1 cellular context compared by ENCODE assay signal in genomic region chr14:96511667-96512066, GRCh38.
TF ChIP-seq lines count a peak whose summit lies in the region.

No MANE protein-coding gene starts in this region.

TF ChIP-seq in GM12878, 131 proteins besides CTCF, POLR2A, EP300 and RAD21:
- TF ChIP-seq ETV6 (conservative IDR thresholded peaks at IDR 0.05 in 1 of 2, IDR thresholded peaks at IDR 0.05 in 1 of 2; ENCODE audit: borderline replicate concordance in 1 of 2, low read depth in 1 of 2) = no peak
- TF ChIP-seq CEBPB (IDR thresholded peaks at IDR 0.05; ENCODE audit: borderline replicate concordance in 1 of 2, low read depth in 2 of 2, low read length in 2 of 2) = no peak
- no peak for TF ChIP-seq RELA (IDR thresholded peaks at IDR 0.05; ENCODE audit: borderline replicate concordance, partially characterized antibody)
- no peak for TF ChIP-seq TARDBP (IDR thresholded peaks at IDR 0.05; ENCODE audit: borderline replicate concordance)
- no peak for TF ChIP-seq SMC3 (IDR thresholded peaks at IDR 0.05; ENCODE audit: borderline replicate concordance, low read length)
- TF ChIP-seq, protein P1, sequence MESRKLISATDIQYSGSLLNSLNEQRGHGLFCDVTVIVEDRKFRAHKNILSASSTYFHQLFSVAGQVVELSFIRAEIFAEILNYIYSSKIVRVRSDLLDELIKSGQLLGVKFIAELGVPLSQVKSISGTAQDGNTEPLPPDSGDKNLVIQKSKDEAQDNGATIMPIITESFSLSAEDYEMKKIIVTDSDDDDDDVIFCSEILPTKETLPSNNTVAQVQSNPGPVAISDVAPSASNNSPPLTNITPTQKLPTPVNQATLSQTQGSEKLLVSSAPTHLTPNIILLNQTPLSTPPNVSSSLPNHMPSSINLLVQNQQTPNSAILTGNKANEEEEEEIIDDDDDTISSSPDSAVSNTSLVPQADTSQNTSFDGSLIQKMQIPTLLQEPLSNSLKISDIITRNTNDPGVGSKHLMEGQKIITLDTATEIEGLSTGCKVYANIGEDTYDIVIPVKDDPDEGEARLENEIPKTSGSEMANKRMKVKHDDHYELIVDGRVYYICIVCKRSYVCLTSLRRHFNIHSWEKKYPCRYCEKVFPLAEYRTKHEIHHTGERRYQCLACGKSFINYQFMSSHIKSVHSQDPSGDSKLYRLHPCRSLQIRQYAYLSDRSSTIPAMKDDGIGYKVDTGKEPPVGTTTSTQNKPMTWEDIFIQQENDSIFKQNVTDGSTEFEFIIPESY (IDR thresholded peaks at IDR 0.05) = no peak
- TF ChIP-seq PAX8 (IDR thresholded peaks at IDR 0.05) = no peak
- no peak for TF ChIP-seq FOXM1 (IDR thresholded peaks at IDR 0.05; ENCODE audit: low read depth, low read length)
